In the genomic region with DNA sequence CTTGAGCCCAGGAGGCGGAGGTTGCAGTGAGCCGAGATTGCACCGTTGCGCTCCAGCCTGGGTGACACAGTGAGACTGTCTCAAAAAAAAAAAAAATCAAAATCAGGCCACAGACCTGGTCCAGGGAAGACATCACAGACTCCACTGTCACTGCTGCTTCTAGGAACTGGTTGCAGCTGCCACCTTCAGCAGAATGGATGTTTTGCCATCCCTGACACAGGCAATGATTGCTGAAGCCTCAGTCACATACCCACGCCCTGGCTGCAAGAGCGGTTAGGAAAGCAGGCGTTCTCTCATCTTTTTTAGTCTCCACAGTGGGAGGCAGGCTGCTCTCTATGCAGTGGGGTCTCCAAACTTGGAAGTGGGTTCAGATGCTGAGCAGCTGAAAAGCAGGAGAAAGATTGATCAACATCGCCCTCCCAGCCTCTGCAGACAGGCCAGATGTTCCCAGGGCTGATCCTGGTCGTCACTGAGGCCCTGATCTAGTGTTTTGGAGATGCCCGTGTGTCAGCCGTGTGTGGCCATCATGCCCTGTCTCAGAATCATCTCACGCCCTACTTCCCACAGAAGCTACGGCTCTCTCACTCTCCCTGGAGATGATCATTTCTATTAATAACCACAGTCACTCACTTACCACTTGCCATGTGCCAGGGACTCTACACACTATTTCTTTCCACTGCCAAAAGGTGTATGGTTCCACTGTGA, we compare ENCODE assay signal across 10 cellular contexts.
DNase-seq lines count a peak whose midpoint lies in the region; ATAC-seq and TF ChIP-seq lines count a peak whose summit lies in the region.
"Had no signal": no experiment of that assay in that cellular context is flagged by ENCODE, and none has a peak within 500 bp of the region (broad histone marks: within the 10 kb centered on the region; RNA-seq: fewer than 3 reads in every experiment).

No MANE protein-coding gene starts in this region.

- H3K27ac ChIP-seq in heart right ventricle, result peak overlapping the region in 6 of 10 donors; percentile 22 to 67 (median 58)

- H3K36me3 Mint-ChIP-seq in activated naive CD8-positive, alpha-beta T cell, result no peaks in the 10 kb centered on the region
- no peaks in the 10 kb centered on the region for H3K36me3 Mint-ChIP-seq in activated naive CD8-positive, alpha-beta T cell treated with anti-CD3 and anti-CD28 coated beads for 36 hours
- peaks cover 6% of the 10 kb centered on the region for H3K36me3 Mint-ChIP-seq in activated T-helper 2 cell treated with anti-CD3 and anti-CD28 coated beads, Interferon-gamma antibody, Interleukin-2, Interleukin-4, amounts not matched to agents 10 μg/mL and 5 μg/mL and 100 μg/mL, durations not matched to agents 14 hours and 24 hours and 36 hours (ENCODE audit: low read depth)
- H3K36me3 Mint-ChIP-seq in stimulated activated effector memory CD8-positive, alpha-beta T cell treated with anti-CD3 and anti-CD28 coated beads, Interleukin-12 subunit alpha, Interleukin-12 subunit beta, amount 100 ng/mL, for 72 hours, result no peaks in the 10 kb centered on the region

- ATAC-seq in heart right ventricle (peak; percentile 16 to 70 (median 58)), omental fat pad (ENCODE audit: low FRiP score) (no peak)
- no peak for ATAC-seq in stimulated activated effector memory CD8-positive, alpha-beta T cell treated with anti-CD3 and anti-CD28 coated beads, Interleukin-12 subunit alpha, Interleukin-12 subunit beta, amount 100 ng/mL, for 72 hours

- no peaks in the 10 kb centered on the region for H3K27me3 Mint-ChIP-seq in activated naive CD8-positive, alpha-beta T cell
- peaks cover 4% of the 10 kb centered on the region for H3K27me3 Mint-ChIP-seq in activated naive CD8-positive, alpha-beta T cell treated with anti-CD3 and anti-CD28 coated beads for 36 hours
- no peaks in the 10 kb centered on the region for H3K27me3 Mint-ChIP-seq in activated T-helper 2 cell treated with anti-CD3 and anti-CD28 coated beads, Interferon-gamma antibody, Interleukin-2, Interleukin-4, amounts not matched to agents 10 μg/mL and 5 μg/mL and 100 μg/mL, durations not matched to agents 14 hours and 24 hours and 36 hours (ENCODE audit: low read depth)

- intact Hi-C loops in activated T-helper 2 cell treated with anti-CD3 and anti-CD28 coated beads, Interferon-gamma antibody, Interleukin-2, Interleukin-4, amounts not matched to agents 10 μg/mL and 5 μg/mL and 100 μg/mL, durations not matched to agents 14 hours and 24 hours and 36 hours (cut with micrococcal nuclease), result no loop called here
- intact Hi-C loops in heart right ventricle (cut with DNase I), result loop anchor here in 1 of 10 donors (2.0 kb wide), 1 partner anchor 169 kb away; no protein-coding TSS in a partner anchor

- H3K4me3 ChIP-seq in heart right ventricle, result no peak overlapping the region

- peak overlapping the region; percentile 58 for H3K4me3 Mint-ChIP-seq in activated naive CD8-positive, alpha-beta T cell
- H3K4me3 Mint-ChIP-seq in activated naive CD8-positive, alpha-beta T cell treated with anti-CD3 and anti-CD28 coated beads for 36 hours, result no peak overlapping the region
- no peak overlapping the region for H3K4me3 Mint-ChIP-seq in activated T-helper 2 cell treated with anti-CD3 and anti-CD28 coated beads, Interferon-gamma antibody, Interleukin-2, Interleukin-4, amounts not matched to agents 10 μg/mL and 5 μg/mL and 100 μg/mL, durations not matched to agents 14 hours and 24 hours and 36 hours (ENCODE audit: low read depth)
- peak overlapping the region; percentile 0 for H3K4me3 Mint-ChIP-seq in stimulated activated effector memory CD8-positive, alpha-beta T cell treated with anti-CD3 and anti-CD28 coated beads, Interleukin-12 subunit alpha, Interleukin-12 subunit beta, amount 100 ng/mL, for 72 hours
- H3K4me3 Mint-ChIP-seq: H9 had no signal

- H3K4me1 ChIP-seq in heart right ventricle, result peaks cover 0 to 46% (median 32%) of the 10 kb centered on the region in 9 donors

- no peaks in the 10 kb centered on the region for H3K36me3 ChIP-seq in heart right ventricle

- H3K4me1 Mint-ChIP-seq in activated naive CD8-positive, alpha-beta T cell (ENCODE audit: low read depth), result peaks cover 48% of the 10 kb centered on the region
- peaks cover 43% of the 10 kb centered on the region for H3K4me1 Mint-ChIP-seq in activated naive CD8-positive, alpha-beta T cell treated with anti-CD3 and anti-CD28 coated beads for 36 hours
- peaks cover 43% of the 10 kb centered on the region for H3K4me1 Mint-ChIP-seq in activated T-helper 2 cell treated with anti-CD3 and anti-CD28 coated beads, Interferon-gamma antibody, Interleukin-2, Interleukin-4, amounts not matched to agents 10 μg/mL and 5 μg/mL and 100 μg/mL, durations not matched to agents 14 hours and 24 hours and 36 hours (ENCODE audit: low read depth)
- H3K4me1 Mint-ChIP-seq in stimulated activated effector memory CD8-positive, alpha-beta T cell treated with anti-CD3 and anti-CD28 coated beads, Interleukin-12 subunit alpha, Interleukin-12 subunit beta, amount 100 ng/mL, for 72 hours, result peaks cover 36% of the 10 kb centered on the region

- DNase-seq in activated naive CD8-positive, alpha-beta T cell treated with anti-CD3 and anti-CD28 coated beads for 36 hours, result no peak
- DNase-seq in activated T-helper 2 cell treated with anti-CD3 and anti-CD28 coated beads, Interferon-gamma antibody, Interleukin-2, Interleukin-4, amounts not matched to agents 10 μg/mL and 5 μg/mL and 100 μg/mL, durations not matched to agents 14 hours and 24 hours and 36 hours (ENCODE audit: low spot score), result no peak
- DNase-seq in heart right ventricle (no peak), omental fat pad (ENCODE audit: low spot score) (no peak), RKO (ENCODE audit: low spot score) (no peak), NCI-H146 (lab: John Stamatoyannopoulos, UW) (no peak)
- no peak for DNase-seq in stimulated activated effector memory CD8-positive, alpha-beta T cell treated with anti-CD3 and anti-CD28 coated beads, Interleukin-12 subunit alpha, Interleukin-12 subunit beta, amount 100 ng/mL, for 72 hours (ENCODE audit: low spot score in 2 of 2)
- DNase-seq: H9, SW 1271 had no signal

- H3K27me3 ChIP-seq in heart right ventricle, result no peaks in the 10 kb centered on the region

- H3K27ac Mint-ChIP-seq in activated naive CD8-positive, alpha-beta T cell, result peak overlapping the region; percentile 50
- H3K27ac Mint-ChIP-seq in activated naive CD8-positive, alpha-beta T cell treated with anti-CD3 and anti-CD28 coated beads for 36 hours, result no peak overlapping the region
- H3K27ac Mint-ChIP-seq in activated T-helper 2 cell treated with anti-CD3 and anti-CD28 coated beads, Interferon-gamma antibody, Interleukin-2, Interleukin-4, amounts not matched to agents 10 μg/mL and 5 μg/mL and 100 μg/mL, durations not matched to agents 14 hours and 24 hours and 36 hours, result peak overlapping the region; percentile 59
- H3K27ac Mint-ChIP-seq in stimulated activated effector memory CD8-positive, alpha-beta T cell treated with anti-CD3 and anti-CD28 coated beads, Interleukin-12 subunit alpha, Interleukin-12 subunit beta, amount 100 ng/mL, for 72 hours, result no peak overlapping the region

- no peaks in the 10 kb centered on the region for H3K9me3 Mint-ChIP-seq in activated naive CD8-positive, alpha-beta T cell (ENCODE audit: low read depth)
- H3K9me3 Mint-ChIP-seq in activated naive CD8-positive, alpha-beta T cell treated with anti-CD3 and anti-CD28 coated beads for 36 hours, result no peaks in the 10 kb centered on the region
- no peaks in the 10 kb centered on the region for H3K9me3 Mint-ChIP-seq in activated T-helper 2 cell treated with anti-CD3 and anti-CD28 coated beads, Interferon-gamma antibody, Interleukin-2, Interleukin-4, amounts not matched to agents 10 μg/mL and 5 μg/mL and 100 μg/mL, durations not matched to agents 14 hours and 24 hours and 36 hours
- no peaks in the 10 kb centered on the region for H3K9me3 Mint-ChIP-seq in stimulated activated effector memory CD8-positive, alpha-beta T cell treated with anti-CD3 and anti-CD28 coated beads, Interleukin-12 subunit alpha, Interleukin-12 subunit beta, amount 100 ng/mL, for 72 hours
- H3K9me3 Mint-ChIP-seq: H9 had no signal

- WGBS in heart right ventricle, 2 donors, result 68 to 77% methylated on average over 13 of the region's 13 CpGs

- no peak for TF ChIP-seq CTCF in heart right ventricle (IDR thresholded peaks at IDR 0.05)
- TF ChIP-seq CTCF in omental fat pad (IDR thresholded peaks at IDR 0.05), result no peak

- H3K9me3 ChIP-seq in heart right ventricle, result no peaks in the 10 kb centered on the region

Comparison
In these comparisons a context has a peak if more than half of its experiments do, and no peak if none do; other contexts are left out.
1. H3K27ac Mint-ChIP-seq: peak in activated naive CD8-positive, alpha-beta T cell (single experiment) and activated T-helper 2 cell treated with anti-CD3 and anti-CD28 coated beads, Interferon-gamma antibody, Interleukin-2, Interleukin-4, amounts not matched to agents 10 μg/mL and 5 μg/mL and 100 μg/mL, durations not matched to agents 14 hours and 24 hours and 36 hours (single experiment); none in activated naive CD8-positive, alpha-beta T cell treated with anti-CD3 and anti-CD28 coated beads for 36 hours (single experiment) and stimulated activated effector memory CD8-positive, alpha-beta T cell treated with anti-CD3 and anti-CD28 coated beads, Interleukin-12 subunit alpha, Interleukin-12 subunit beta, amount 100 ng/mL, for 72 hours (single experiment).
2. H3K4me3 Mint-ChIP-seq: peak in activated naive CD8-positive, alpha-beta T cell (single experiment) and stimulated activated effector memory CD8-positive, alpha-beta T cell treated with anti-CD3 and anti-CD28 coated beads, Interleukin-12 subunit alpha, Interleukin-12 subunit beta, amount 100 ng/mL, for 72 hours (single experiment); none in activated naive CD8-positive, alpha-beta T cell treated with anti-CD3 and anti-CD28 coated beads for 36 hours (single experiment) and activated T-helper 2 cell treated with anti-CD3 and anti-CD28 coated beads, Interferon-gamma antibody, Interleukin-2, Interleukin-4, amounts not matched to agents 10 μg/mL and 5 μg/mL and 100 μg/mL, durations not matched to agents 14 hours and 24 hours and 36 hours (single experiment).
3. ATAC-seq: peak in heart right ventricle (8 of 8); none in stimulated activated effector memory CD8-positive, alpha-beta T cell treated with anti-CD3 and anti-CD28 coated beads, Interleukin-12 subunit alpha, Interleukin-12 subunit beta, amount 100 ng/mL, for 72 hours (single experiment) and omental fat pad (single experiment).